22 cellular contexts compared by ENCODE assay signal in the genomic region with DNA sequence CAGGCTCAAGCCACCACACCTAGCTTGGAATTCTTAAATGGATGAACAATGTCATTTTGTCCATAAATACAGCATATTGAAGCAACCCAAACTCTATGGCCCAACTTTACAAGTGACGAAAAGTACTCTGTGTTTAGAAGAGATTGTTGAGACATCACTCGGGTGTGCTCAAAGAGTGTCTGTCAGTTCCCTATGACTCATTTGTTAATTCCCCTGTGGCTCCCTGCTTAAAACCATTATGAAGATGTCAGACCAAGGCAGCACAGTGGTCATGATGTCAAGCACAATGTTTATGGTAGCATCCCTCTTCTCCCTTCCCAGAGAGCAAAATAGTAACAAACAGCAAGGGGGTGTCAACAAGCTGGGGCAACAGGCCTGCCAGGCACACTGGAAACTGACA.
DNase-seq lines count a peak whose midpoint lies in the region; ATAC-seq lines count a peak whose summit lies in the region.
"Had no signal": no experiment of that assay in that cellular context is flagged by ENCODE, and none has a peak within 500 bp of the region (broad histone marks: within the 10 kb centered on the region; RNA-seq: fewer than 3 reads in every experiment).

No MANE protein-coding gene starts in this region.

- peak; percentile 59 for ATAC-seq in stimulated activated effector memory CD8-positive, alpha-beta T cell treated with anti-CD3 and anti-CD28 coated beads, Interleukin-12 subunit alpha, Interleukin-12 subunit beta, amount 100 ng/mL, for 72 hours
- no peak for ATAC-seq in GM21576 (IDR thresholded peaks at IDR 0.05; ENCODE audit: unreplicated experiment)
- no peak for ATAC-seq in HG02678 (IDR thresholded peaks at IDR 0.05; ENCODE audit: unreplicated experiment)
- ATAC-seq: left colon, PC-3 had no signal

- no peak overlapping the region for H3K4me3 Mint-ChIP-seq in stimulated activated effector memory CD8-positive, alpha-beta T cell treated with anti-CD3 and anti-CD28 coated beads, Interleukin-12 subunit alpha, Interleukin-12 subunit beta, amount 100 ng/mL, for 72 hours
- no peak overlapping the region for H3K4me3 Mint-ChIP-seq in activated naive CD4-positive, alpha-beta T cell treated with anti-CD3 and anti-CD28 coated beads, Interleukin-2, amount 10 ng/mL, durations not matched to agents 7 days and 5 days
- H3K4me3 Mint-ChIP-seq: B cell; neural progenitor cell; stimulated activated naive CD8-positive, alpha-beta T cell treated with anti-CD3 and anti-CD28 coated beads, Interleukin-15, Interleukin-2, amounts not matched to agents 100 ng/mL and 50 ng/mL, for 24 hours had no signal

- no peaks in the 10 kb centered on the region for H3K36me3 Mint-ChIP-seq in stimulated activated effector memory CD8-positive, alpha-beta T cell treated with anti-CD3 and anti-CD28 coated beads, Interleukin-12 subunit alpha, Interleukin-12 subunit beta, amount 100 ng/mL, for 72 hours
- H3K36me3 Mint-ChIP-seq in activated naive CD4-positive, alpha-beta T cell treated with anti-CD3 and anti-CD28 coated beads, Interleukin-2, amount 10 ng/mL, durations not matched to agents 7 days and 5 days = peaks cover 1% of the 10 kb centered on the region

- no peaks in the 10 kb centered on the region for H3K27me3 Mint-ChIP-seq in activated naive CD4-positive, alpha-beta T cell treated with anti-CD3 and anti-CD28 coated beads, Interleukin-2, amount 10 ng/mL, durations not matched to agents 7 days and 5 days
- H3K27me3 Mint-ChIP-seq: B cell; progenitor cell of endocrine pancreas; stimulated activated naive CD8-positive, alpha-beta T cell treated with anti-CD3 and anti-CD28 coated beads, Interleukin-15, Interleukin-2, amounts not matched to agents 100 ng/mL and 50 ng/mL, for 24 hours had no signal

- DNase-seq in HS-5 (ENCODE audit: low read depth) = peak; percentile 26
- peak; percentile 54 for DNase-seq in SIG-M5 treated with dmso at 0.1 percent for 504 hours (lab: John Stamatoyannopoulos, UW; ENCODE audit: unreplicated experiment)
- DNase-seq in fibroblast of peridontal ligament (ENCODE audit: extremely low read depth) = peak; percentile 28
- DNase-seq in stimulated activated effector memory CD8-positive, alpha-beta T cell treated with anti-CD3 and anti-CD28 coated beads, Interleukin-12 subunit alpha, Interleukin-12 subunit beta, amount 100 ng/mL, for 72 hours (ENCODE audit: low spot score in 2 of 2) = no peak
- no peak for DNase-seq in activated naive CD4-positive, alpha-beta T cell treated with anti-CD3 and anti-CD28 coated beads, Interleukin-2, amount 10 ng/mL, durations not matched to agents 7 days and 5 days
- DNase-seq: activated effector memory CD4-positive, alpha-beta T cell treated with anti-CD3 and anti-CD28 coated beads, Interleukin-2, amount 50 U/mL, for 16 hours; brain microvascular endothelial cell; dermis blood vessel endothelial cell; left colon; NCI-H1694; NCI-H774; PC-3; SJCRH30; small intestine; stimulated activated CD4-positive, alpha-beta T cell treated with anti-CD3 and anti-CD28 coated beads, Interleukin-4, amount 100 ng/mL, for 1 hour; transverse colon had no signal

- H3K9me3 Mint-ChIP-seq in stimulated activated effector memory CD8-positive, alpha-beta T cell treated with anti-CD3 and anti-CD28 coated beads, Interleukin-12 subunit alpha, Interleukin-12 subunit beta, amount 100 ng/mL, for 72 hours = no peaks in the 10 kb centered on the region
- H3K9me3 Mint-ChIP-seq in activated naive CD4-positive, alpha-beta T cell treated with anti-CD3 and anti-CD28 coated beads, Interleukin-2, amount 10 ng/mL, durations not matched to agents 7 days and 5 days = peaks cover 1% of the 10 kb centered on the region
- H3K9me3 Mint-ChIP-seq: neural progenitor cell had no signal

- CTCF ChIA-PET in activated naive CD4-positive, alpha-beta T cell treated with anti-CD3 and anti-CD28 coated beads, Interleukin-2, amount 10 ng/mL, durations not matched to agents 7 days and 5 days (lab: Charles Lee) = no interaction called here

- H3K27ac Mint-ChIP-seq in stimulated activated effector memory CD8-positive, alpha-beta T cell treated with anti-CD3 and anti-CD28 coated beads, Interleukin-12 subunit alpha, Interleukin-12 subunit beta, amount 100 ng/mL, for 72 hours = no peak overlapping the region
- no peak overlapping the region for H3K27ac Mint-ChIP-seq in activated naive CD4-positive, alpha-beta T cell treated with anti-CD3 and anti-CD28 coated beads, Interleukin-2, amount 10 ng/mL, durations not matched to agents 7 days and 5 days
- H3K27ac Mint-ChIP-seq: B cell; neural progenitor cell; progenitor cell of endocrine pancreas; stimulated activated naive CD8-positive, alpha-beta T cell treated with anti-CD3 and anti-CD28 coated beads, Interleukin-15, Interleukin-2, amounts not matched to agents 100 ng/mL and 50 ng/mL, for 24 hours had no signal

- H3K4me1 Mint-ChIP-seq in stimulated activated effector memory CD8-positive, alpha-beta T cell treated with anti-CD3 and anti-CD28 coated beads, Interleukin-12 subunit alpha, Interleukin-12 subunit beta, amount 100 ng/mL, for 72 hours = no peaks in the 10 kb centered on the region
- no peaks in the 10 kb centered on the region for H3K4me1 Mint-ChIP-seq in activated naive CD4-positive, alpha-beta T cell treated with anti-CD3 and anti-CD28 coated beads, Interleukin-2, amount 10 ng/mL, durations not matched to agents 7 days and 5 days
- H3K4me1 Mint-ChIP-seq: B cell, neural progenitor cell had no signal

Comparison
In these comparisons a context has a peak if more than half of its experiments do, and no peak if none do; other contexts are left out.
1. DNase-seq: peak in HS-5 (single experiment), SIG-M5 treated with dmso at 0.1 percent for 504 hours (single experiment) and fibroblast of peridontal ligament (single experiment); none in stimulated activated effector memory CD8-positive, alpha-beta T cell treated with anti-CD3 and anti-CD28 coated beads, Interleukin-12 subunit alpha, Interleukin-12 subunit beta, amount 100 ng/mL, for 72 hours (0 of 2) and activated naive CD4-positive, alpha-beta T cell treated with anti-CD3 and anti-CD28 coated beads, Interleukin-2, amount 10 ng/mL, durations not matched to agents 7 days and 5 days (single experiment).